1 cellular context compared by ENCODE assay signal in genomic region chr16:81483970-81484595, GRCh38.
TF ChIP-seq lines count a peak whose summit lies in the region.

No MANE protein-coding gene starts in this region.

TF ChIP-seq in GM23338, 12 proteins besides CTCF, POLR2A, EP300 and RAD21 (continued from another document):
- TF ChIP-seq, protein P1, sequence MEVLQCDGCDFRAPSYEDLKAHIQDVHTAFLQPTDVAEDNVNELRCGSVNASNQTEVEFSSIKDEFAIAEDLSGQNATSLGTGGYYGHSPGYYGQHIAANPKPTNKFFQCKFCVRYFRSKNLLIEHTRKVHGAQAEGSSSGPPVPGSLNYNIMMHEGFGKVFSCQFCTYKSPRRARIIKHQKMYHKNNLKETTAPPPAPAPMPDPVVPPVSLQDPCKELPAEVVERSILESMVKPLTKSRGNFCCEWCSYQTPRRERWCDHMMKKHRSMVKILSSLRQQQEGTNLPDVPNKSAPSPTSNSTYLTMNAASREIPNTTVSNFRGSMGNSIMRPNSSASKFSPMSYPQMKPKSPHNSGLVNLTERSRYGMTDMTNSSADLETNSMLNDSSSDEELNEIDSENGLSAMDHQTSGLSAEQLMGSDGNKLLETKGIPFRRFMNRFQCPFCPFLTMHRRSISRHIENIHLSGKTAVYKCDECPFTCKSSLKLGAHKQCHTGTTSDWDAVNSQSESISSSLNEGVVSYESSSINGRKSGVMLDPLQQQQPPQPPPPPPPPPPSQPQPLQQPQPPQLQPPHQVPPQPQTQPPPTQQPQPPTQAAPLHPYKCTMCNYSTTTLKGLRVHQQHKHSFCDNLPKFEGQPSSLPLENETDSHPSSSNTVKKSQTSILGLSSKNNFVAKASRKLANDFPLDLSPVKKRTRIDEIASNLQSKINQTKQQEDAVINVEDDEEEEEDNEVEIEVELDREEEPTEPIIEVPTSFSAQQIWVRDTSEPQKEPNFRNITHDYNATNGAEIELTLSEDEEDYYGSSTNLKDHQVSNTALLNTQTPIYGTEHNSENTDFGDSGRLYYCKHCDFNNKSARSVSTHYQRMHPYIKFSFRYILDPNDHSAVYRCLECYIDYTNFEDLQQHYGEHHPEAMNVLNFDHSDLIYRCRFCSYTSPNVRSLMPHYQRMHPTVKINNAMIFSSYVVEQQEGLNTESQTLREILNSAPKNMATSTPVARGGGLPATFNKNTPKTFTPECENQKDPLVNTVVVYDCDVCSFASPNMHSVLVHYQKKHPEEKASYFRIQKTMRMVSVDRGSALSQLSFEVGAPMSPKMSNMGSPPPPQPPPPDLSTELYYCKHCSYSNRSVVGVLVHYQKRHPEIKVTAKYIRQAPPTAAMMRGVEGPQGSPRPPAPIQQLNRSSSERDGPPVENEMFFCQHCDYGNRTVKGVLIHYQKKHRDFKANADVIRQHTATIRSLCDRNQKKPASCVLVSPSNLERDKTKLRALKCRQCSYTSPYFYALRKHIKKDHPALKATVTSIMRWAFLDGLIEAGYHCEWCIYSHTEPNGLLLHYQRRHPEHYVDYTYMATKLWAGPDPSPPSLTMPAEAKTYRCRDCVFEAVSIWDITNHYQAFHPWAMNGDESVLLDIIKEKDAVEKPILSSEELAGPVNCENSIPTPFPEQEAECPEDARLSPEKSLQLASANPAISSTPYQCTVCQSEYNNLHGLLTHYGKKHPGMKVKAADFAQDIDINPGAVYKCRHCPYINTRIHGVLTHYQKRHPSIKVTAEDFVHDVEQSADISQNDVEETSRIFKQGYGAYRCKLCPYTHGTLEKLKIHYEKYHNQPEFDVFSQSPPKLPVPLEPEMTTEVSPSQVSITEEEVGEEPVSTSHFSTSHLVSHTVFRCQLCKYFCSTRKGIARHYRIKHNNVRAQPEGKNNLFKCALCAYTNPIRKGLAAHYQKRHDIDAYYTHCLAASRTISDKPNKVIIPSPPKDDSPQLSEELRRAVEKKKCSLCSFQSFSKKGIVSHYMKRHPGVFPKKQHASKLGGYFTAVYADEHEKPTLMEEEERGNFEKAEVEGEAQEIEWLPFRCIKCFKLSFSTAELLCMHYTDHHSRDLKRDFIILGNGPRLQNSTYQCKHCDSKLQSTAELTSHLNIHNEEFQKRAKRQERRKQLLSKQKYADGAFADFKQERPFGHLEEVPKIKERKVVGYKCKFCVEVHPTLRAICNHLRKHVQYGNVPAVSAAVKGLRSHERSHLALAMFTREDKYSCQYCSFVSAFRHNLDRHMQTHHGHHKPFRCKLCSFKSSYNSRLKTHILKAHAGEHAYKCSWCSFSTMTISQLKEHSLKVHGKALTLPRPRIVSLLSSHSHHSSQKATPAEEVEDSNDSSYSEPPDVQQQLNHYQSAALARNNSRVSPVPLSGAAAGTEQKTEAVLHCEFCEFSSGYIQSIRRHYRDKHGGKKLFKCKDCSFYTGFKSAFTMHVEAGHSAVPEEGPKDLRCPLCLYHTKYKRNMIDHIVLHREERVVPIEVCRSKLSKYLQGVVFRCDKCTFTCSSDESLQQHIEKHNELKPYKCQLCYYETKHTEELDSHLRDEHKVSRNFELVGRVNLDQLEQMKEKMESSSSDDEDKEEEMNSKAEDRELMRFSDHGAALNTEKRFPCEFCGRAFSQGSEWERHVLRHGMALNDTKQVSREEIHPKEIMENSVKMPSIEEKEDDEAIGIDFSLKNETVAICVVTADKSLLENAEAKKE (CRISPR knock-in tag; IDR thresholded peaks at IDR 0.05): no peak
- TF ChIP-seq POLR2AphosphoS5 (IDR thresholded peaks at IDR 0.05; ENCODE audit: low read depth) (no peak), NANOG (IDR thresholded peaks at IDR 0.05; ENCODE audit: borderline replicate concordance) (no peak), ZNF114 (CRISPR knock-in tag; IDR thresholded peaks at IDR 0.05) (no peak), EZH2phosphoT487 (IDR thresholded peaks at IDR 0.05; ENCODE audit: unreplicated experiment) (no peak), ZNF331 (CRISPR knock-in tag; IDR thresholded peaks at IDR 0.05; ENCODE audit: low read depth) (no peak), EZH2 (IDR thresholded peaks at IDR 0.05; ENCODE audit: low read depth, unreplicated experiment) (no peak), STAT1 (IDR thresholded peaks at IDR 0.05; ENCODE audit: unreplicated experiment) (no peak), CREB1 (CRISPR knock-in tag; IDR thresholded peaks at IDR 0.05; ENCODE audit: low read depth) (no peak)
- TF ChIP-seq, protein P2, sequence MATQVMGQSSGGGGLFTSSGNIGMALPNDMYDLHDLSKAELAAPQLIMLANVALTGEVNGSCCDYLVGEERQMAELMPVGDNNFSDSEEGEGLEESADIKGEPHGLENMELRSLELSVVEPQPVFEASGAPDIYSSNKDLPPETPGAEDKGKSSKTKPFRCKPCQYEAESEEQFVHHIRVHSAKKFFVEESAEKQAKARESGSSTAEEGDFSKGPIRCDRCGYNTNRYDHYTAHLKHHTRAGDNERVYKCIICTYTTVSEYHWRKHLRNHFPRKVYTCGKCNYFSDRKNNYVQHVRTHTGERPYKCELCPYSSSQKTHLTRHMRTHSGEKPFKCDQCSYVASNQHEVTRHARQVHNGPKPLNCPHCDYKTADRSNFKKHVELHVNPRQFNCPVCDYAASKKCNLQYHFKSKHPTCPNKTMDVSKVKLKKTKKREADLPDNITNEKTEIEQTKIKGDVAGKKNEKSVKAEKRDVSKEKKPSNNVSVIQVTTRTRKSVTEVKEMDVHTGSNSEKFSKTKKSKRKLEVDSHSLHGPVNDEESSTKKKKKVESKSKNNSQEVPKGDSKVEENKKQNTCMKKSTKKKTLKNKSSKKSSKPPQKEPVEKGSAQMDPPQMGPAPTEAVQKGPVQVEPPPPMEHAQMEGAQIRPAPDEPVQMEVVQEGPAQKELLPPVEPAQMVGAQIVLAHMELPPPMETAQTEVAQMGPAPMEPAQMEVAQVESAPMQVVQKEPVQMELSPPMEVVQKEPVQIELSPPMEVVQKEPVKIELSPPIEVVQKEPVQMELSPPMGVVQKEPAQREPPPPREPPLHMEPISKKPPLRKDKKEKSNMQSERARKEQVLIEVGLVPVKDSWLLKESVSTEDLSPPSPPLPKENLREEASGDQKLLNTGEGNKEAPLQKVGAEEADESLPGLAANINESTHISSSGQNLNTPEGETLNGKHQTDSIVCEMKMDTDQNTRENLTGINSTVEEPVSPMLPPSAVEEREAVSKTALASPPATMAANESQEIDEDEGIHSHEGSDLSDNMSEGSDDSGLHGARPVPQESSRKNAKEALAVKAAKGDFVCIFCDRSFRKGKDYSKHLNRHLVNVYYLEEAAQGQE (IDR thresholded peaks at IDR 0.05; ENCODE audit: unreplicated experiment): no peak
- TF ChIP-seq, protein P3, sequence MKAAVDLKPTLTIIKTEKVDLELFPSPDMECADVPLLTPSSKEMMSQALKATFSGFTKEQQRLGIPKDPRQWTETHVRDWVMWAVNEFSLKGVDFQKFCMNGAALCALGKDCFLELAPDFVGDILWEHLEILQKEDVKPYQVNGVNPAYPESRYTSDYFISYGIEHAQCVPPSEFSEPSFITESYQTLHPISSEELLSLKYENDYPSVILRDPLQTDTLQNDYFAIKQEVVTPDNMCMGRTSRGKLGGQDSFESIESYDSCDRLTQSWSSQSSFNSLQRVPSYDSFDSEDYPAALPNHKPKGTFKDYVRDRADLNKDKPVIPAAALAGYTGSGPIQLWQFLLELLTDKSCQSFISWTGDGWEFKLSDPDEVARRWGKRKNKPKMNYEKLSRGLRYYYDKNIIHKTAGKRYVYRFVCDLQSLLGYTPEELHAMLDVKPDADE (IDR thresholded peaks at IDR 0.05): no peak
